1 cellular context compared by ENCODE assay signal in the genomic region with DNA sequence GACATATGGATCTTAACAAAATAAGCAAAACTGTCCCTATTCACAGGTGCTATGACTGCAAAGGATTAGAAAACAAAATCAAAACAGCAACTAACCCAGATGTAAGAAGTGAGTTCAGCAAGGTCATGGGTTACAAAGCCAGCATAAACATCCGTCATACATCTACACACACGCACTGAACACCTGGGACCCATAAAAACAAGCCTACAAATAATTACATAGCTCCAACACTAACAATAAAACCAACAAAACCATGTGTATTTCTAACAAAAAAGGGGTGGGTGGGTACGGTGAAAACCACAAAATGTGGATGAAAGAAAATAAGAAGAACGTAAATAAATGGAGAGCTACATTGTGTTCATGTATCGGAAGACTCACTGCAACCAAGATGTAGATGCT.
TF ChIP-seq lines count a peak whose summit lies in the region.

No MANE protein-coding gene starts in this region.

TF ChIP-seq in GM23338, 12 proteins besides CTCF, POLR2A, EP300 and RAD21:
- TF ChIP-seq, protein P1, sequence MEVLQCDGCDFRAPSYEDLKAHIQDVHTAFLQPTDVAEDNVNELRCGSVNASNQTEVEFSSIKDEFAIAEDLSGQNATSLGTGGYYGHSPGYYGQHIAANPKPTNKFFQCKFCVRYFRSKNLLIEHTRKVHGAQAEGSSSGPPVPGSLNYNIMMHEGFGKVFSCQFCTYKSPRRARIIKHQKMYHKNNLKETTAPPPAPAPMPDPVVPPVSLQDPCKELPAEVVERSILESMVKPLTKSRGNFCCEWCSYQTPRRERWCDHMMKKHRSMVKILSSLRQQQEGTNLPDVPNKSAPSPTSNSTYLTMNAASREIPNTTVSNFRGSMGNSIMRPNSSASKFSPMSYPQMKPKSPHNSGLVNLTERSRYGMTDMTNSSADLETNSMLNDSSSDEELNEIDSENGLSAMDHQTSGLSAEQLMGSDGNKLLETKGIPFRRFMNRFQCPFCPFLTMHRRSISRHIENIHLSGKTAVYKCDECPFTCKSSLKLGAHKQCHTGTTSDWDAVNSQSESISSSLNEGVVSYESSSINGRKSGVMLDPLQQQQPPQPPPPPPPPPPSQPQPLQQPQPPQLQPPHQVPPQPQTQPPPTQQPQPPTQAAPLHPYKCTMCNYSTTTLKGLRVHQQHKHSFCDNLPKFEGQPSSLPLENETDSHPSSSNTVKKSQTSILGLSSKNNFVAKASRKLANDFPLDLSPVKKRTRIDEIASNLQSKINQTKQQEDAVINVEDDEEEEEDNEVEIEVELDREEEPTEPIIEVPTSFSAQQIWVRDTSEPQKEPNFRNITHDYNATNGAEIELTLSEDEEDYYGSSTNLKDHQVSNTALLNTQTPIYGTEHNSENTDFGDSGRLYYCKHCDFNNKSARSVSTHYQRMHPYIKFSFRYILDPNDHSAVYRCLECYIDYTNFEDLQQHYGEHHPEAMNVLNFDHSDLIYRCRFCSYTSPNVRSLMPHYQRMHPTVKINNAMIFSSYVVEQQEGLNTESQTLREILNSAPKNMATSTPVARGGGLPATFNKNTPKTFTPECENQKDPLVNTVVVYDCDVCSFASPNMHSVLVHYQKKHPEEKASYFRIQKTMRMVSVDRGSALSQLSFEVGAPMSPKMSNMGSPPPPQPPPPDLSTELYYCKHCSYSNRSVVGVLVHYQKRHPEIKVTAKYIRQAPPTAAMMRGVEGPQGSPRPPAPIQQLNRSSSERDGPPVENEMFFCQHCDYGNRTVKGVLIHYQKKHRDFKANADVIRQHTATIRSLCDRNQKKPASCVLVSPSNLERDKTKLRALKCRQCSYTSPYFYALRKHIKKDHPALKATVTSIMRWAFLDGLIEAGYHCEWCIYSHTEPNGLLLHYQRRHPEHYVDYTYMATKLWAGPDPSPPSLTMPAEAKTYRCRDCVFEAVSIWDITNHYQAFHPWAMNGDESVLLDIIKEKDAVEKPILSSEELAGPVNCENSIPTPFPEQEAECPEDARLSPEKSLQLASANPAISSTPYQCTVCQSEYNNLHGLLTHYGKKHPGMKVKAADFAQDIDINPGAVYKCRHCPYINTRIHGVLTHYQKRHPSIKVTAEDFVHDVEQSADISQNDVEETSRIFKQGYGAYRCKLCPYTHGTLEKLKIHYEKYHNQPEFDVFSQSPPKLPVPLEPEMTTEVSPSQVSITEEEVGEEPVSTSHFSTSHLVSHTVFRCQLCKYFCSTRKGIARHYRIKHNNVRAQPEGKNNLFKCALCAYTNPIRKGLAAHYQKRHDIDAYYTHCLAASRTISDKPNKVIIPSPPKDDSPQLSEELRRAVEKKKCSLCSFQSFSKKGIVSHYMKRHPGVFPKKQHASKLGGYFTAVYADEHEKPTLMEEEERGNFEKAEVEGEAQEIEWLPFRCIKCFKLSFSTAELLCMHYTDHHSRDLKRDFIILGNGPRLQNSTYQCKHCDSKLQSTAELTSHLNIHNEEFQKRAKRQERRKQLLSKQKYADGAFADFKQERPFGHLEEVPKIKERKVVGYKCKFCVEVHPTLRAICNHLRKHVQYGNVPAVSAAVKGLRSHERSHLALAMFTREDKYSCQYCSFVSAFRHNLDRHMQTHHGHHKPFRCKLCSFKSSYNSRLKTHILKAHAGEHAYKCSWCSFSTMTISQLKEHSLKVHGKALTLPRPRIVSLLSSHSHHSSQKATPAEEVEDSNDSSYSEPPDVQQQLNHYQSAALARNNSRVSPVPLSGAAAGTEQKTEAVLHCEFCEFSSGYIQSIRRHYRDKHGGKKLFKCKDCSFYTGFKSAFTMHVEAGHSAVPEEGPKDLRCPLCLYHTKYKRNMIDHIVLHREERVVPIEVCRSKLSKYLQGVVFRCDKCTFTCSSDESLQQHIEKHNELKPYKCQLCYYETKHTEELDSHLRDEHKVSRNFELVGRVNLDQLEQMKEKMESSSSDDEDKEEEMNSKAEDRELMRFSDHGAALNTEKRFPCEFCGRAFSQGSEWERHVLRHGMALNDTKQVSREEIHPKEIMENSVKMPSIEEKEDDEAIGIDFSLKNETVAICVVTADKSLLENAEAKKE (CRISPR knock-in tag; IDR thresholded peaks at IDR 0.05) = no peak
- TF ChIP-seq ZNF331 (CRISPR knock-in tag; IDR thresholded peaks at IDR 0.05; ENCODE audit: low read depth) (no peak), EZH2 (IDR thresholded peaks at IDR 0.05; ENCODE audit: low read depth, unreplicated experiment) (no peak), JUNB (IDR thresholded peaks at IDR 0.05; ENCODE audit: unreplicated experiment) (no peak), NANOG (IDR thresholded peaks at IDR 0.05; ENCODE audit: borderline replicate concordance) (no peak)
TF ChIP-seq in GM23338: peak in this region for 0.
